8 cellular contexts compared by ENCODE assay signal in the genomic region with DNA sequence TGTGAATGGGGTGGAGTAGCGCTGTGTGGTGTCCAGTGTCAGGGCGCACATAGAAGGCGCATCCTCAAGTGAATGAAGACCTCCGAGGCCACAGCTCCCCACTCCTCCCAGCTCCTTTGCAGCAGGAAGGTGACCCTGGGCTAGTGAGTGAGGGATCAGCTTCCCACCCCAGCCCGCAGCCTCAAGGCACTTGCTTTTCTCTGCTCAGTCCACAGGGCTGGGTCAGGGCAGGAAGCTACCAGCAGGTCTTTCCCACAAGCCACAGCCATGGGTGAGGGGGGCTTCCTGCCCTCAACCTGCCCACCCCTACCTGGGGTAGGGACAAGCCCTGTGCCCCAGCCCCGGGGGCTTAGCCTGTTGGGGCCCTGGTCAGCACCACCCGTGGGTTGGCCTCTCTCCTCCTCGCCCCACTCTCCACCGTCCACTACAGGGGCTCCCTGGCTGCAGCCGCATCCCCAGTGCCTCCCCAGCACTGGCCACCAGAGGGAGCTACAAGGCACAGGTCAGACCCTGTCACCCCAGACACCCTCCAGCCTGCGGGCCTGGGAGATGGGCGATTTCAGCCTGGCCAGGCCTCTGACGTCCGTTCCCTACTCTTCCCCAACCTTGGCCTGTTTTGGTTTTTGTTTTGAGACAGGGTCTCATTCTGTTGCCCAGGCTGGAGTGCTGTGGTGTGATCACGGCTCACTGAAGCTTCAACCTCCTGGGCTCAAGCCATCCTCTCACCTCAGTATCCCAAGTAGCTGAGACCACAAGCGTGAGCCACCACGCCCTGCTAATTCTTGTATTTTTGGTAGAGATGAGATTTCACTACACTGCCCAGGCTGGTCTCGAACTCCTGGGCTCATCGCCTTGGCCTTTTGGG. TPM values are rescaled to one million over a fixed set of nuclear protein-coding genes. Genes with fewer than 3 reads are reported as not detected.
A peak's percentile ranks its signal among the peaks of the same experiment; 100 is the strongest.
DNase-seq lines count a peak whose midpoint lies in the region; ATAC-seq and TF ChIP-seq lines count a peak whose summit lies in the region.

No MANE protein-coding gene starts in this region.

- TF ChIP-seq POLR2A in tibial nerve (IDR thresholded peaks at IDR 0.05), result no peak

- TF ChIP-seq CTCF in parathyroid adenoma (IDR thresholded peaks at IDR 0.05) (peak; percentile 78), tibial nerve (IDR thresholded peaks at IDR 0.05) (peak; percentile 83 to 96 (median 92))

- H3K27me3 ChIP-seq in parathyroid adenoma (ENCODE audit: control insufficient read depth, insufficient read depth, low read length), result no peaks in the 10 kb centered on the region
- H3K27me3 ChIP-seq in tibial nerve, result no peaks in the 10 kb centered on the region

- H3K9me3 ChIP-seq in ES-I3 (ENCODE audit: control insufficient read depth, insufficient read depth, low read length) (no peaks in the 10 kb centered on the region), parathyroid adenoma (ENCODE audit: control insufficient read depth, low read length) (no peaks in the 10 kb centered on the region), tibial nerve (no peaks in the 10 kb centered on the region)

- 33 to 37% methylated on average over 17 to 19 of the region's 19 CpGs for WGBS in tibial nerve, 2 donors

- in situ Hi-C loops in SK-MEL-5 (cut with HindIII; ENCODE audit: low pct_unique_long_range_greater_than_20kb, low sequenced_read_pairs), result loop anchor here (25.0 kb wide), 1 partner anchor 92 kb away; the partner anchor contains the start of genes C8G and FBXW5

- H3K4me2 ChIP-seq in parathyroid adenoma (ENCODE audit: low read length), result peak overlapping the region; percentile 97

- no peak overlapping the region for H3K27ac ChIP-seq in parathyroid adenoma
- peak overlapping the region; percentile 73 to 93 (median 84) for H3K27ac ChIP-seq in tibial nerve

- no peaks in the 10 kb centered on the region; the same call in 1 of the 2 replicates for H3K4me1 ChIP-seq in ES-I3 (ENCODE audit: insufficient read depth, low read length)
- peaks cover 12% of the 10 kb centered on the region for H3K4me1 ChIP-seq in parathyroid adenoma
- H3K4me1 ChIP-seq in tibial nerve, result peaks cover 0 to 64% (median 51%) of the 10 kb centered on the region in 4 donors

- no peak for TF ChIP-seq EP300 in tibial nerve (IDR thresholded peaks at IDR 0.05)

- peak; percentile 38 for ATAC-seq in HG03520 (IDR thresholded peaks at IDR 0.05; ENCODE audit: unreplicated experiment)
- ATAC-seq in Right ventricle myocardium inferior, result peak; percentile 80
- no peak for ATAC-seq in GM19463 (IDR thresholded peaks at IDR 0.05; ENCODE audit: unreplicated experiment)

- peak; percentile 74 for DNase-seq in SK-MEL-5 (ENCODE audit: low read depth, low spot score)
- DNase-seq in activated naive CD4-positive, alpha-beta T cell treated with anti-CD3 and anti-CD28 coated beads, Interleukin-2, amount 50 U/mL, for 16 hours, result peak; percentile 75
- peak; percentile 93 for DNase-seq in Right ventricle myocardium inferior (ENCODE audit: missing footprints)
- DNase-seq in tibial nerve (ENCODE audit: low spot score in 2 of 2), result peak; percentile 64 to 78

- H3K4me3 ChIP-seq in parathyroid adenoma (ENCODE audit: low read depth, low read length), result no peak overlapping the region
- H3K4me3 ChIP-seq in tibial nerve, result peak overlapping the region in 3 of 4 donors; percentile 63 to 74 (median 68)

- H3K9ac ChIP-seq in ES-I3 (ENCODE audit: low read depth, low read length), result peak overlapping the region; percentile 61; the same call in 1 of the 2 replicates
- no peak overlapping the region for H3K9ac ChIP-seq in parathyroid adenoma

- intact Hi-C loops in Right ventricle myocardium inferior (cut with DNase I), result loop anchor here (5.0 kb wide), 1 partner anchor 187 kb away; the partner anchor contains the start of gene AJM1

- H3K36me3 ChIP-seq in ES-I3 (ENCODE audit: insufficient read depth, low read length) (no peaks in the 10 kb centered on the region), parathyroid adenoma (ENCODE audit: control insufficient read depth, insufficient read depth, low read length) (no peaks in the 10 kb centered on the region), tibial nerve (no peaks in the 10 kb centered on the region)

- H3K79me2 ChIP-seq in parathyroid adenoma, result peaks cover 3% of the 10 kb centered on the region

- no peak overlapping the region for H2AFZ ChIP-seq in parathyroid adenoma

RNA-seq across cellular contexts. Expression of gene ABCA2, which starts 1.3 kb away (rescaled TPM):
- 8.6 and 9.5 TPM in 2 replicates for total RNA-seq in SK-MEL-5 (2014; rRNA removed; shearing (Covaris generic))
- 42.0 and 50.5 TPM in 2 replicates for polyA plus RNA-seq in SK-MEL-5 (2015; cell fraction: cytosol; rRNA removed)
- polyA plus RNA-seq in SK-MEL-5 (2015; cell fraction: nucleus; rRNA removed), result 167 and 222 TPM in 2 replicates
- total RNA-seq in Right ventricle myocardium inferior (28.2 TPM), tibial nerve (100 to 1,000 TPM; 136 to 291 (median 196) TPM)

RNA-seq across cellular contexts. Expression of gene FUT7, which starts 2.6 kb away (rescaled TPM):
- total RNA-seq in SK-MEL-5 (2014; rRNA removed; shearing (Covaris generic)), result not detected in 2 replicates
- not detected in 2 replicates for polyA plus RNA-seq in SK-MEL-5 (2015; cell fraction: cytosol; rRNA removed)
- not detected in 2 replicates for polyA plus RNA-seq in SK-MEL-5 (2015; cell fraction: nucleus; rRNA removed)
- total RNA-seq in Right ventricle myocardium inferior (0.11 TPM), tibial nerve (under 1 TPM in 1 of 4 donors, not detected in 3; 0.60 TPM)

RNA-seq across cellular contexts. Expression of gene NPDC1, which starts 16.7 kb away (rescaled TPM):
- 2.2 and 3.5 TPM in 2 replicates for total RNA-seq in SK-MEL-5 (2014; rRNA removed; shearing (Covaris generic))
- 40.3 and 41.9 TPM in 2 replicates for polyA plus RNA-seq in SK-MEL-5 (2015; cell fraction: cytosol; rRNA removed)
- 94.4 and 107 TPM in 2 replicates for polyA plus RNA-seq in SK-MEL-5 (2015; cell fraction: nucleus; rRNA removed)
- total RNA-seq in Right ventricle myocardium inferior, result 69.0 TPM
- 100 to 1,000 TPM in 3 of 4 donors, 10 to 100 TPM in 1; 80.6 to 269 (median 182) TPM for total RNA-seq in tibial nerve

RNA-seq across cellular contexts. Expression of gene ENTPD2, which starts 24.6 kb away (rescaled TPM):
- not detected in 2 replicates for total RNA-seq in SK-MEL-5 (2014; rRNA removed; shearing (Covaris generic))
- polyA plus RNA-seq in SK-MEL-5 (2015; cell fraction: cytosol; rRNA removed), result not detected in 2 replicates
- polyA plus RNA-seq in SK-MEL-5 (2015; cell fraction: nucleus; rRNA removed), result not detected in 2 replicates
- total RNA-seq in Right ventricle myocardium inferior (2.7 TPM), tibial nerve (10 to 100 TPM in 3 of 4 donors, 1 to 10 TPM in 1; 7.0 to 21.0 (median 18.1) TPM)

RNA-seq across cellular contexts. Expression of gene CLIC3, which starts 32.9 kb away (rescaled TPM):
- total RNA-seq in SK-MEL-5 (2014; rRNA removed; shearing (Covaris generic)), result not detected in 2 replicates
- polyA plus RNA-seq in SK-MEL-5 (2015; cell fraction: cytosol; rRNA removed), result not detected in 2 replicates
- not detected in 2 replicates for polyA plus RNA-seq in SK-MEL-5 (2015; cell fraction: nucleus; rRNA removed)
- total RNA-seq in Right ventricle myocardium inferior (1.1 TPM), tibial nerve (100 to 1,000 TPM in 1 of 4 donors, 10 to 100 TPM in 2, 1 to 10 TPM in 1; 1.2 to 120 (median 38.0) TPM)

Comparison
In these comparisons a context has a peak if more than half of its experiments do, and no peak if none do; other contexts are left out.
1. RNA of gene NPDC1, which starts 16.7 kb away (total RNA-seq): 80.6 to 269 TPM in tibial nerve and 69.0 TPM in Right ventricle myocardium inferior (single experiment); 2.2 to 3.5 TPM in SK-MEL-5; every median in the first group is over 10 times any median in the second.
2. Peak in every context shown above with its lines, with median percentiles within 50 percentile points of each other: DNase-seq.